Comparison of ENCODE assay signal across 22 cellular contexts in genomic region chr15:53831907-53832793, GRCh38.
DNase-seq lines count a peak whose midpoint lies in the region; ATAC-seq and TF ChIP-seq lines count a peak whose summit lies in the region.
"Had no signal": no experiment of that assay in that cellular context is flagged by ENCODE, and none has a peak within 500 bp of the region (broad histone marks: within the 10 kb centered on the region; RNA-seq: fewer than 3 reads in every experiment).

No MANE protein-coding gene starts in this region.

- ATAC-seq in GM23338 (peak; percentile 27; the same call in 2 of the 3 replicates), T-helper 17 cell (no peak)
- ATAC-seq: CD8-positive, alpha-beta T cell; stimulated activated memory B cell treated with anti-CD40 and anti-IgM and Interleukin-4, amounts not matched to agents 10 μg/mL and 1 μg/mL and 100 μg/mL, for 72 hours had no signal

- no peaks in the 10 kb centered on the region for H3F3A ChIP-seq in GM23338 (replicated peaks; ENCODE audit: low read depth)

- peak overlapping the region; percentile 23 for H3K27ac Mint-ChIP-seq in GM23338
- H3K27ac Mint-ChIP-seq in mesothelial cell of epicardium, result peak overlapping the region; percentile 90
- no peak overlapping the region for H3K27ac Mint-ChIP-seq in T-helper 17 cell
- H3K27ac Mint-ChIP-seq: activated naive CD4-positive, alpha-beta T cell treated with anti-CD3 and anti-CD28 coated beads, Interleukin-2, amount 50 U/mL, for 24 hours; CD8-positive, alpha-beta T cell; stimulated activated memory B cell treated with anti-CD40 and anti-IgM and Interleukin-4, amounts not matched to agents 10 μg/mL and 1 μg/mL and 100 μg/mL, for 72 hours had no signal

- peaks cover 31% of the 10 kb centered on the region for H3K4me1 ChIP-seq in GM23338 (ENCODE audit: insufficient read depth)

- peak overlapping the region; percentile 54 for H3K4me2 ChIP-seq in GM23338
- H3K4me2 ChIP-seq: KMS-11 had no signal

- H3K36me3 Mint-ChIP-seq in GM23338 (ENCODE audit: low read depth), result peaks cover 6% of the 10 kb centered on the region
- H3K36me3 Mint-ChIP-seq in mesothelial cell of epicardium, result no peaks in the 10 kb centered on the region
- H3K36me3 Mint-ChIP-seq in T-helper 17 cell (ENCODE audit: low read depth), result no peaks in the 10 kb centered on the region
- H3K36me3 Mint-ChIP-seq: activated naive CD4-positive, alpha-beta T cell treated with anti-CD3 and anti-CD28 coated beads, Interleukin-2, amount 50 U/mL, for 24 hours; CD8-positive, alpha-beta T cell; stimulated activated memory B cell treated with anti-CD40 and anti-IgM and Interleukin-4, amounts not matched to agents 10 μg/mL and 1 μg/mL and 100 μg/mL, for 72 hours had no signal

- no peaks in the 10 kb centered on the region for H3K9me3 ChIP-seq in T-helper 17 cell (ENCODE audit: control insufficient read depth, low read length, poor library complexity, severe bottlenecking)
- H3K9me3 ChIP-seq: tibial nerve had no signal

- no peaks in the 10 kb centered on the region for H3K27me3 ChIP-seq in GM23338 (ENCODE audit: insufficient read depth)
- H3K27me3 ChIP-seq: tibial nerve had no signal

- peak overlapping the region; percentile 17; the same call in 1 of the 2 replicates for H3K4me3 ChIP-seq in GM23338
- H3K4me3 ChIP-seq: tibial nerve had no signal

- DNase-seq in GM23338 (ENCODE audit: low spot score), result peak; percentile 10
- DNase-seq in OCI-M1 (lab: John Stamatoyannopoulos, UW), result peak; percentile 25
- DNase-seq in mesothelial cell of epicardium (ENCODE audit: low spot score in 2 of 2, unreplicated experiment in 2 of 2), result no peak
- no peak for DNase-seq in T-helper 17 cell
- DNase-seq in KBM-7, result no peak
- no peak for DNase-seq in Kasumi-1 (lab: John Stamatoyannopoulos, UW)
- DNase-seq in NCI-H187 (lab: John Stamatoyannopoulos, UW), result no peak
- DNase-seq: activated CD4-positive, alpha-beta T cell treated with anti-CD3 and anti-CD28 coated beads, Interleukin-2, amount 50 U/mL, for 48 hours; activated T-cell treated with anti-CD3 and anti-CD28 coated beads, Interleukin-2, amount 50 U/mL, for 1 hour; CD8-positive, alpha-beta T cell; EL; H7; NCI-H1048; NCI-H2171; T-helper 2 cell; WERI-Rb-1 had no signal

- TF ChIP-seq CTCF in 22Rv1 (IDR thresholded peaks at IDR 0.05) (no peak), GM23338 (conservative IDR thresholded peaks at IDR 0.05; ENCODE audit: low read depth in 2 of 2) (no peak), mesothelial cell of epicardium (IDR thresholded peaks at IDR 0.05; ENCODE audit: unreplicated experiment) (no peak)

- H3K36me3 ChIP-seq in GM23338 (ENCODE audit: insufficient read depth), result no peaks in the 10 kb centered on the region
- H3K36me3 ChIP-seq: tibial nerve, WERI-Rb-1 had no signal

- peaks cover 8% of the 10 kb centered on the region for H3K9me3 Mint-ChIP-seq in GM23338
- peaks cover 6% of the 10 kb centered on the region for H3K9me3 Mint-ChIP-seq in mesothelial cell of epicardium
- H3K9me3 Mint-ChIP-seq: activated naive CD4-positive, alpha-beta T cell treated with anti-CD3 and anti-CD28 coated beads, Interleukin-2, amount 50 U/mL, for 24 hours; CD8-positive, alpha-beta T cell; stimulated activated memory B cell treated with anti-CD40 and anti-IgM and Interleukin-4, amounts not matched to agents 10 μg/mL and 1 μg/mL and 100 μg/mL, for 72 hours had no signal

- peak overlapping the region; percentile 50 for H3K27ac ChIP-seq in 22Rv1
- peak overlapping the region; percentile 22; the same call in 1 of the 2 replicates for H3K27ac ChIP-seq in GM23338 (ENCODE audit: low read depth)
- H3K27ac ChIP-seq: HL-60, KMS-11, WERI-Rb-1 had no signal

- no peaks in the 10 kb centered on the region for H4K20me1 ChIP-seq in GM23338 (replicated peaks; ENCODE audit: insufficient read depth)

- 0 out of 2 replicates have a peak, but pooled peaks cover 8% of the 10 kb centered on the region for H3K9me2 ChIP-seq in GM23338 (ENCODE audit: insufficient read depth)

- H3K79me2 ChIP-seq in GM23338 (replicated peaks; ENCODE audit: insufficient read depth), result no peaks in the 10 kb centered on the region

- peak overlapping the region; percentile 3; the same call in 1 of the 3 replicates for H3K4me3 Mint-ChIP-seq in GM23338
- H3K4me3 Mint-ChIP-seq in mesothelial cell of epicardium, result no peak overlapping the region
- no peak overlapping the region for H3K4me3 Mint-ChIP-seq in T-helper 17 cell
- H3K4me3 Mint-ChIP-seq: activated naive CD4-positive, alpha-beta T cell treated with anti-CD3 and anti-CD28 coated beads, Interleukin-2, amount 50 U/mL, for 24 hours; CD8-positive, alpha-beta T cell; stimulated activated memory B cell treated with anti-CD40 and anti-IgM and Interleukin-4, amounts not matched to agents 10 μg/mL and 1 μg/mL and 100 μg/mL, for 72 hours had no signal

- H3K4me1 Mint-ChIP-seq in GM23338 (peaks cover 27% of the 10 kb centered on the region), mesothelial cell of epicardium (peaks cover 76% of the 10 kb centered on the region), T-helper 17 cell (no peaks in the 10 kb centered on the region)
- H3K4me1 Mint-ChIP-seq: activated naive CD4-positive, alpha-beta T cell treated with anti-CD3 and anti-CD28 coated beads, Interleukin-2, amount 50 U/mL, for 24 hours; stimulated activated memory B cell treated with anti-CD40 and anti-IgM and Interleukin-4, amounts not matched to agents 10 μg/mL and 1 μg/mL and 100 μg/mL, for 72 hours had no signal

- in situ Hi-C loops in KBM-7 (cut with MboI; ENCODE audit: low pct_unique_long_range_greater_than_20kb, low sequenced_read_pairs), result no loop called here

- no peak overlapping the region for H2AFZ ChIP-seq in GM23338

- H3K27me3 Mint-ChIP-seq in GM23338 (ENCODE audit: insufficient read depth, low read depth, poor library complexity), result no peaks in the 10 kb centered on the region
- H3K27me3 Mint-ChIP-seq in mesothelial cell of epicardium (ENCODE audit: low read depth), result no peaks in the 10 kb centered on the region
- H3K27me3 Mint-ChIP-seq in T-helper 17 cell, result peaks cover 9% of the 10 kb centered on the region
- H3K27me3 Mint-ChIP-seq: stimulated activated memory B cell treated with anti-CD40 and anti-IgM and Interleukin-4, amounts not matched to agents 10 μg/mL and 1 μg/mL and 100 μg/mL, for 72 hours had no signal

TF ChIP-seq in GM23338, 12 proteins besides CTCF, POLR2A, EP300 and RAD21 (continues in another document):
- TF ChIP-seq POLR2AphosphoS5 (IDR thresholded peaks at IDR 0.05; ENCODE audit: low read depth), result no peak
- no peak for TF ChIP-seq ETS1 (IDR thresholded peaks at IDR 0.05)
- no peak for TF ChIP-seq ZNF114 (CRISPR knock-in tag; IDR thresholded peaks at IDR 0.05)

Comparison
In these comparisons a context has a peak if more than half of its experiments do, and no peak if none do; other contexts are left out.
1. DNase-seq: peak in GM23338 (single experiment) and OCI-M1 (single experiment); none in mesothelial cell of epicardium (0 of 2), T-helper 17 cell (0 of 3), KBM-7 (single experiment), Kasumi-1 (0 of 2) and NCI-H187 (0 of 2).